32 cellular contexts compared by ENCODE assay signal in the genomic region with DNA sequence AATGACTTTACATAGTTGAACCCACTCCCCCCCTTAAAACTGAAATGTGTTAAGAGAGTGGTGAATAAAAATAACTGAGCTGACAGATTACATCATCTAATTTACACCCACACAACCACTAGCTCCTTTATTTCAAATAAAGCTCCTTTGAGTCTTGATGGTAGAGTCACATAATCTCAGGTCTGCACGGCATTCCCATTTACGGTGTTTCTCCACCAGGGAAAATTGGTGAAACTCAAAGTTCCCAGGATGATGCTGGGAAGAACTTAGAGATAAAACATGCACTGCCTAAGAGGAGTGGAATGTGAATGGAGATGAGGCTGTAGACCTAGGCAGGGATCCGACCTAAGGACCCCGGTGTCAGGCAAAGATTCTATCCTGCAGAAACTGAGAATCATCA.
DNase-seq lines count a peak whose midpoint lies in the region; ATAC-seq, FAIRE-seq and TF ChIP-seq lines count a peak whose summit lies in the region.
"Had no signal": no experiment of that assay in that cellular context is flagged by ENCODE, and none has a peak within 500 bp of the region (broad histone marks: within the 10 kb centered on the region; RNA-seq: fewer than 3 reads in every experiment).

No MANE protein-coding gene starts in this region.

- no peak overlapping the region for H2BK12ac ChIP-seq in H1 (ENCODE audit: low read depth, low read length)

- H3K4me1 Mint-ChIP-seq in activated naive CD8-positive, alpha-beta T cell treated with anti-CD3 and anti-CD28 coated beads for 36 hours, result no peaks in the 10 kb centered on the region
- no peaks in the 10 kb centered on the region for H3K4me1 Mint-ChIP-seq in activated T-helper 1 cell treated with anti-CD3 and anti-CD28 coated beads, Interleukin-12 subunit alpha, Interleukin-12 subunit beta, Interleukin-2, Interleukin-4 antibody, amounts not matched to agents 30 ng/mL and 10 ng/mL and 1 ng/mL, durations not matched to agents 14 hours and 24 hours and 36 hours (ENCODE audit: low read depth)
- H3K4me1 Mint-ChIP-seq: activated naive CD8-positive, alpha-beta T cell treated with anti-CD3 and anti-CD28 coated beads, Interleukin-2, amount 50 U/mL, for 24 hours; CD4-positive, alpha-beta memory T cell; IgD-negative memory B cell had no signal

- no peak overlapping the region for H2BK15ac ChIP-seq in H1 (ENCODE audit: low read length)
- H2BK15ac ChIP-seq in mesendoderm (replicated peaks; ENCODE audit: low read depth), result no peak overlapping the region

- no peaks in the 10 kb centered on the region for H4K20me1 ChIP-seq in H1 (replicated peaks in 1 of 2; ENCODE audit: control insufficient read depth in 1 of 2, insufficient read depth in 2 of 2, low read length in 2 of 2)

- H4K5ac ChIP-seq in H1 (ENCODE audit: insufficient read length, low read depth, low read length) (no peak overlapping the region), mesendoderm (ENCODE audit: low read length) (no peak overlapping the region)

- no peaks in the 10 kb centered on the region for H3K9me3 ChIP-seq in H1 (ENCODE audit: insufficient read depth in 2 of 2, low read depth in 1 of 2, low read length in 1 of 2)
- H3K9me3 ChIP-seq: body of pancreas, neutrophil, SJSA1, thoracic aorta had no signal

- no peak for TF ChIP-seq POLR2A in H1 (IDR thresholded peaks at IDR 0.05; ENCODE audit: control extremely low read depth in 1 of 2, low read depth in 2 of 2, low read length in 2 of 2)

- H3K9ac ChIP-seq in H1 (replicated peaks in 1 of 4; ENCODE audit: extremely low read depth in 1 of 4, low read depth in 3 of 4, low read length in 3 of 4), result no peak overlapping the region
- no peak overlapping the region for H3K9ac ChIP-seq in mesendoderm (ENCODE audit: low read length)

- no peak for ATAC-seq in HG02970 (IDR thresholded peaks at IDR 0.05; ENCODE audit: low FRiP score, unreplicated experiment)
- ATAC-seq: activated naive CD8-positive, alpha-beta T cell treated with anti-CD3 and anti-CD28 coated beads, Interleukin-2, amount 50 U/mL, for 24 hours; body of pancreas; HCT116; left cardiac atrium; stimulated activated naive CD8-positive, alpha-beta T cell treated with anti-CD3 and anti-CD28 coated beads, Interleukin-15, Interleukin-2, amounts not matched to agents 100 U/mL and 50 U/mL, for 24 hours had no signal

- H3K79me2 ChIP-seq in H1 (ENCODE audit: control insufficient read depth in 1 of 2, insufficient read depth in 2 of 2, low read length in 2 of 2) (no peaks in the 10 kb centered on the region), mesendoderm (ENCODE audit: control insufficient read depth, insufficient read depth, low read length) (no peaks in the 10 kb centered on the region)

- H3K4me3 Mint-ChIP-seq in activated naive CD8-positive, alpha-beta T cell treated with anti-CD3 and anti-CD28 coated beads for 36 hours, result no peak overlapping the region
- no peak overlapping the region for H3K4me3 Mint-ChIP-seq in activated T-helper 1 cell treated with anti-CD3 and anti-CD28 coated beads, Interleukin-12 subunit alpha, Interleukin-12 subunit beta, Interleukin-2, Interleukin-4 antibody, amounts not matched to agents 30 ng/mL and 10 ng/mL and 1 ng/mL, durations not matched to agents 14 hours and 24 hours and 36 hours
- H3K4me3 Mint-ChIP-seq: activated naive CD8-positive, alpha-beta T cell treated with anti-CD3 and anti-CD28 coated beads, Interleukin-2, amount 50 U/mL, for 24 hours; CD4-positive, alpha-beta memory T cell had no signal

- H3K27ac ChIP-seq in H1 (ENCODE audit: low read depth, low read length) (no peak overlapping the region), mesendoderm (ENCODE audit: low read depth, low read length) (no peak overlapping the region)
- H3K27ac ChIP-seq: body of pancreas, dorsolateral prefrontal cortex, neutrophil, SJSA1, thoracic aorta had no signal

- peak; percentile 33 for DNase-seq in COLO829 (ENCODE audit: low spot score)
- DNase-seq in LHCN-M2 (ENCODE audit: low read depth), result peak; percentile 29
- no peak for DNase-seq in H1 (ENCODE audit: low read depth in 1 of 2, low spot score in 2 of 2)
- peak; percentile 80 for DNase-seq in mesendoderm
- no peak for DNase-seq in activated naive CD8-positive, alpha-beta T cell treated with anti-CD3 and anti-CD28 coated beads for 36 hours
- DNase-seq in CD1c-positive myeloid dendritic cell (ENCODE audit: extremely low spot score), result no peak
- DNase-seq in activated T-helper 1 cell treated with anti-CD3 and anti-CD28 coated beads, Interleukin-12 subunit alpha, Interleukin-12 subunit beta, Interleukin-2, Interleukin-4 antibody, amounts not matched to agents 30 ng/mL and 10 ng/mL and 1 ng/mL, durations not matched to agents 14 hours and 24 hours and 36 hours (ENCODE audit: low spot score), result no peak
- DNase-seq: activated CD4-positive, alpha-beta T cell treated with anti-CD3 and anti-CD28 coated beads for 4 hours; activated CD8-positive, alpha-beta memory T cell treated with anti-CD3 and anti-CD28 coated beads for 24 hours; activated gamma-delta T cell; activated naive CD8-positive, alpha-beta T cell treated with anti-CD3 and anti-CD28 coated beads, Interleukin-2, amount 50 U/mL, for 24 hours; AML-193; body of pancreas; CD4-positive, alpha-beta memory T cell; cerebellar nuclear complex; DMS 273 treated with DMSO at 0.1 percent for 48 hours; dorsolateral prefrontal cortex; left cardiac atrium; NCI-H1417; NCI-H2029 treated with DMSO at 0.1 percent for 48 hours; NCI-H446; NCI-H774; RPMI8226; stimulated activated naive CD8-positive, alpha-beta T cell treated with anti-CD3 and anti-CD28 coated beads, Interleukin-15, Interleukin-2, amounts not matched to agents 100 U/mL and 50 U/mL, for 24 hours; T-helper 1 cell had no signal

- no peak for FAIRE-seq in H1 (lab: Jason Lieb, UNC)
- FAIRE-seq: endothelial cell of umbilical vein had no signal

- H3K4me1 ChIP-seq in H1 (replicated peaks in 1 of 4; ENCODE audit: control insufficient read depth in 3 of 4, insufficient read depth in 4 of 4, low read length in 3 of 4) (0 out of 7 replicates have a peak, but pooled peaks cover 0 to 3% (median 0%) of the 10 kb centered on the region in 4 experiments), mesendoderm (ENCODE audit: control insufficient read depth, low read depth, low read length) (no peaks in the 10 kb centered on the region)
- H3K4me1 ChIP-seq: body of pancreas, SJSA1 had no signal

- H3K56ac ChIP-seq in H1 (replicated peaks; ENCODE audit: insufficient read length, low read depth, low read length), result no peak overlapping the region
- no peak overlapping the region for H3K56ac ChIP-seq in mesendoderm (ENCODE audit: low read length)

- TF ChIP-seq RAD21 in H1 (IDR thresholded peaks at IDR 0.05 in 1 of 2, conservative IDR thresholded peaks at IDR 0.05 in 1 of 2; ENCODE audit: low read depth in 2 of 2, low read length in 2 of 2), result no peak

- H4K91ac ChIP-seq in H1 (replicated peaks; ENCODE audit: insufficient read length, low read length), result no peak overlapping the region

- H3K18ac ChIP-seq in H1 (ENCODE audit: extremely low read depth, low read length) (no peak overlapping the region), mesendoderm (ENCODE audit: low read length) (no peak overlapping the region)

- H4K8ac ChIP-seq in H1 (ENCODE audit: extremely low read depth, insufficient read depth, low read length) (no peak overlapping the region), mesendoderm (ENCODE audit: low read depth, low read length) (no peak overlapping the region)

- 0 out of 2 replicates have a peak overlapping the region, but pooled peaks have one; percentile 0 for H2AFZ ChIP-seq in H1 (ENCODE audit: low read length)

- no peak overlapping the region for H3K27ac Mint-ChIP-seq in activated naive CD8-positive, alpha-beta T cell treated with anti-CD3 and anti-CD28 coated beads for 36 hours
- no peak overlapping the region for H3K27ac Mint-ChIP-seq in activated T-helper 1 cell treated with anti-CD3 and anti-CD28 coated beads, Interleukin-12 subunit alpha, Interleukin-12 subunit beta, Interleukin-2, Interleukin-4 antibody, amounts not matched to agents 30 ng/mL and 10 ng/mL and 1 ng/mL, durations not matched to agents 14 hours and 24 hours and 36 hours
- H3K27ac Mint-ChIP-seq: activated naive CD8-positive, alpha-beta T cell treated with anti-CD3 and anti-CD28 coated beads, Interleukin-2, amount 50 U/mL, for 24 hours; IgD-negative memory B cell had no signal

- H2BK120ac ChIP-seq in H1 (replicated peaks; ENCODE audit: low read depth, low read length) (no peak overlapping the region), mesendoderm (ENCODE audit: low read depth, low read length) (no peak overlapping the region)

- no peaks in the 10 kb centered on the region for H3K9me3 Mint-ChIP-seq in activated naive CD8-positive, alpha-beta T cell treated with anti-CD3 and anti-CD28 coated beads for 36 hours
- H3K9me3 Mint-ChIP-seq in activated T-helper 1 cell treated with anti-CD3 and anti-CD28 coated beads, Interleukin-12 subunit alpha, Interleukin-12 subunit beta, Interleukin-2, Interleukin-4 antibody, amounts not matched to agents 30 ng/mL and 10 ng/mL and 1 ng/mL, durations not matched to agents 14 hours and 24 hours and 36 hours, result no peaks in the 10 kb centered on the region

- POLR2A ChIA-PET in H1 (lab: Charles Lee; ENCODE audit: partially characterized antibody), result no interaction called here

- H2AK5ac ChIP-seq in H1 (ENCODE audit: low read depth, low read length), result no peak overlapping the region
- no peak overlapping the region for H2AK5ac ChIP-seq in mesendoderm (ENCODE audit: low read length)

- no peak overlapping the region for H3K4ac ChIP-seq in H1 (replicated peaks; ENCODE audit: insufficient read length, low read depth, low read length)
- H3K4ac ChIP-seq in mesendoderm (ENCODE audit: low read depth, low read length), result no peak overlapping the region

- TF ChIP-seq CTCF in H1 (IDR thresholded peaks at IDR 0.05; ENCODE audit: control extremely low read depth in 1 of 3, insufficient read depth in 1 of 3, low read depth in 1 of 3, low read length in 3 of 3), result no peak

- intact Hi-C loops in activated T-helper 1 cell treated with anti-CD3 and anti-CD28 coated beads, Interleukin-12 subunit alpha, Interleukin-12 subunit beta, Interleukin-2, Interleukin-4 antibody, amounts not matched to agents 30 ng/mL and 10 ng/mL and 1 ng/mL, durations not matched to agents 14 hours and 24 hours and 36 hours (cut with micrococcal nuclease), result no loop called here

- H2BK5ac ChIP-seq in H1 (ENCODE audit: low read depth, low read length) (no peak overlapping the region), mesendoderm (ENCODE audit: low read length) (no peak overlapping the region)

- H3K4me2 ChIP-seq in H1 (ENCODE audit: insufficient read depth in 1 of 2, low read depth in 2 of 2, low read length in 2 of 2) (no peak overlapping the region), mesendoderm (ENCODE audit: low read length) (no peak overlapping the region)

- H2BK20ac ChIP-seq in H1 (ENCODE audit: low read length), result no peak overlapping the region

- WGBS in H1 (ENCODE audit: extremely low coverage in 1 of 2, insufficient coverage in 1 of 2, insufficient read length in 1 of 2, insufficient replicate concordance in 2 of 2, low coverage in 1 of 2, low lambda C conversion rate in 2 of 2, missing lambda C conversion rate in 1 of 2), 2 experiments, result 81% methylated on average over 4 of the region's 4 CpGs; no CpG with 5 or more reads in 1 of the 2 experiments
- no CpG with 5 or more reads among the region's 4 CpGs for WGBS in mesendoderm (ENCODE audit: extremely low coverage, insufficient coverage, low lambda C conversion rate)

- H3K4me3 ChIP-seq in H1 (ENCODE audit: extremely low read depth in 1 of 4, insufficient read depth in 2 of 4, low read depth in 3 of 4, low read length in 4 of 4) (no peak overlapping the region), mesendoderm (ENCODE audit: low read length) (no peak overlapping the region)
- H3K4me3 ChIP-seq: body of pancreas, dorsolateral prefrontal cortex, SJSA1, thoracic aorta had no signal

- CTCF ChIA-PET in H1 (lab: Charles Lee; ENCODE audit: partially characterized antibody), result interaction anchor here (1.6 kb wide), 1 partner anchor 879 kb away, joined by 3 read pairs; no protein-coding TSS in a partner anchor

- TF ChIP-seq EP300 in H1 (IDR thresholded peaks at IDR 0.05; ENCODE audit: borderline replicate concordance in 1 of 2, low read depth in 2 of 2, low read length in 2 of 2), result no peak

- H3K79me1 ChIP-seq in H1 (ENCODE audit: low read depth, low read length) (no peaks in the 10 kb centered on the region), mesendoderm (ENCODE audit: low read length) (no peaks in the 10 kb centered on the region)

- H3K23ac ChIP-seq in H1 (ENCODE audit: insufficient read length) (no peak overlapping the region), mesendoderm (ENCODE audit: low read length) (no peak overlapping the region)

- no peak overlapping the region for H3K14ac ChIP-seq in H1 (ENCODE audit: insufficient read length)

- no peaks in the 10 kb centered on the region for H3K23me2 ChIP-seq in H1 (ENCODE audit: low read depth, low read length)

- H3K27me3 ChIP-seq in H1 (replicated peaks in 1 of 4; ENCODE audit: control insufficient read depth in 3 of 4, extremely low read depth in 1 of 4, insufficient read depth in 3 of 4, low read length in 3 of 4), result no peaks in the 10 kb centered on the region
- no peaks in the 10 kb centered on the region for H3K27me3 ChIP-seq in mesendoderm (ENCODE audit: insufficient read depth, low read length, poor library complexity)
- H3K27me3 ChIP-seq: body of pancreas, neutrophil, SJSA1 had no signal

- H3K36me3 Mint-ChIP-seq in activated naive CD8-positive, alpha-beta T cell treated with anti-CD3 and anti-CD28 coated beads for 36 hours, result no peaks in the 10 kb centered on the region
- no peaks in the 10 kb centered on the region for H3K36me3 Mint-ChIP-seq in activated T-helper 1 cell treated with anti-CD3 and anti-CD28 coated beads, Interleukin-12 subunit alpha, Interleukin-12 subunit beta, Interleukin-2, Interleukin-4 antibody, amounts not matched to agents 30 ng/mL and 10 ng/mL and 1 ng/mL, durations not matched to agents 14 hours and 24 hours and 36 hours (ENCODE audit: low read depth)
- H3K36me3 Mint-ChIP-seq: CD4-positive, alpha-beta memory T cell; IgD-negative memory B cell had no signal

- H3K36me3 ChIP-seq in H1 (ENCODE audit: control insufficient read depth in 2 of 4, insufficient read depth in 4 of 4, low read length in 3 of 4) (no peaks in the 10 kb centered on the region), mesendoderm (ENCODE audit: control insufficient read depth, insufficient read depth, low read length) (no peaks in the 10 kb centered on the region)
- H3K36me3 ChIP-seq: neutrophil, SJSA1, thoracic aorta had no signal

- peaks cover 16% of the 10 kb centered on the region for H3K27me3 Mint-ChIP-seq in activated naive CD8-positive, alpha-beta T cell treated with anti-CD3 and anti-CD28 coated beads for 36 hours
- peaks cover 3% of the 10 kb centered on the region for H3K27me3 Mint-ChIP-seq in activated T-helper 1 cell treated with anti-CD3 and anti-CD28 coated beads, Interleukin-12 subunit alpha, Interleukin-12 subunit beta, Interleukin-2, Interleukin-4 antibody, amounts not matched to agents 30 ng/mL and 10 ng/mL and 1 ng/mL, durations not matched to agents 14 hours and 24 hours and 36 hours (ENCODE audit: insufficient read depth)
- H3K27me3 Mint-ChIP-seq: activated naive CD8-positive, alpha-beta T cell treated with anti-CD3 and anti-CD28 coated beads, Interleukin-2, amount 50 U/mL, for 24 hours; IgD-negative memory B cell had no signal

Comparison
In these comparisons a context has a peak if more than half of its experiments do, and no peak if none do; other contexts are left out.
1. DNase-seq: peak in COLO829 (single experiment), LHCN-M2 (single experiment) and mesendoderm (single experiment); none in H1 (0 of 2), activated naive CD8-positive, alpha-beta T cell treated with anti-CD3 and anti-CD28 coated beads for 36 hours (single experiment), CD1c-positive myeloid dendritic cell (single experiment) and activated T-helper 1 cell treated with anti-CD3 and anti-CD28 coated beads, Interleukin-12 subunit alpha, Interleukin-12 subunit beta, Interleukin-2, Interleukin-4 antibody, amounts not matched to agents 30 ng/mL and 10 ng/mL and 1 ng/mL, durations not matched to agents 14 hours and 24 hours and 36 hours (single experiment).